8 cellular contexts compared by ENCODE assay signal in the genomic region with DNA sequence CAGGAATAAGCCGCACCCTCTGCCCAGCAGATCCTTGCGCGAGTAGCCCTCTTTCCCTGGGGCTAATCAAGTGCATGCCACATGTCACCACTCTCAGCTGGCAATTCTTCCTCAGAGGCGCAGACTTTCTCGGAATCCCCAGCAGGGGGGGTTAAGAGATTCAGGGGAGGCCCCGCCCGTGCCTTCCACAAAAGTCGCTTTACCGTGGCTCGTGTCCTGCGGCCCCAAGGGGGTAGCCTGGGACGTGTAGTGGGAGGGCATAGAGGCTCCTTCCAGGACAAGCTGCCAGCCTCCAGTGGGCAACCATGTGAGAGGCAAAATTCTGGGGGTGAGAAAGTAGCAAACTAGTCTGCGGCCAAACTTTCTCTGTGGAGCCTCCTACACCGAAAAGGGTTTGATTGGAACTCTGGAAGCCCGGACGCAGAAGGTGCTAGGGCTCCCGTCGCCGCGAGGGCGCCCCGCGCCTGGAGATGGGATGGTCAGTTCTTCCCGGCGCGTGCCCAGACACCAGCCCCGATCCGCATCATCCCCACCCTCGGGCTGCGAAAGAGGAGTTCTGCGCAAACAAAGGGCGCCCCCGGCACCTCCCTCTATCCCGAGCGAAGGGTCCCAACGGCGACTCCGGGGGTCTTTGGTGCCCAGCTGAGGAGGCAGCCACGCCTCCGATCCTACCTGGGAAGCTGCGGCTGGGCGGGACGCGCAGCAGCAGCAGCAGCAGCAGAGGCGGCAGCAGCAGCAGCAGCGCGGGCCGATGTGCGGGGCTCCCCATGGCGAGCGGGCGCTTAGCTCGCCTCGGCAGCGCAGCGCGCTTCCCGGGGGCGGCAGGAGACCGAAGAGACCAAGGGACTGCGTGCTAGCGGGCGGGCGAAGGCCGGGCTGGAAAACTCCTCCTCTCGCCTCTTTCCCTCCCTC. TPM values are rescaled to one million over a fixed set of nuclear protein-coding genes. Genes with fewer than 3 reads are reported as not detected.
DNase-seq lines count a peak whose midpoint lies in the region; ATAC-seq and TF ChIP-seq lines count a peak whose summit lies in the region.

A gene with protein sequence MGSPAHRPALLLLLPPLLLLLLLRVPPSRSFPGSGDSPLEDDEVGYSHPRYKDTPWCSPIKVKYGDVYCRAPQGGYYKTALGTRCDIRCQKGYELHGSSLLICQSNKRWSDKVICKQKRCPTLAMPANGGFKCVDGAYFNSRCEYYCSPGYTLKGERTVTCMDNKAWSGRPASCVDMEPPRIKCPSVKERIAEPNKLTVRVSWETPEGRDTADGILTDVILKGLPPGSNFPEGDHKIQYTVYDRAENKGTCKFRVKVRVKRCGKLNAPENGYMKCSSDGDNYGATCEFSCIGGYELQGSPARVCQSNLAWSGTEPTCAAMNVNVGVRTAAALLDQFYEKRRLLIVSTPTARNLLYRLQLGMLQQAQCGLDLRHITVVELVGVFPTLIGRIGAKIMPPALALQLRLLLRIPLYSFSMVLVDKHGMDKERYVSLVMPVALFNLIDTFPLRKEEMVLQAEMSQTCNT (minus strand): TSS at position 848 of the 912 bp plus-strand sequence. CDS start 79 bp downstream, at position 769.

- H3K9me3 ChIP-seq in HCT116 (ENCODE audit: control insufficient read depth in 1 of 2, insufficient read depth in 1 of 2, low read depth in 1 of 2, low read length in 2 of 2) = no peaks in the 10 kb centered on the region
- no peaks in the 10 kb centered on the region for H3K9me3 ChIP-seq in mammary epithelial cell (replicated peaks; ENCODE audit: insufficient read depth, low read length)

- H3K36me3 ChIP-seq in HCT116 (ENCODE audit: control insufficient read depth in 1 of 2, insufficient read depth in 2 of 2, low read length in 2 of 2) (no peaks in the 10 kb centered on the region), mammary epithelial cell (ENCODE audit: insufficient read depth, low read length) (no peaks in the 10 kb centered on the region)

- H3K4me1 ChIP-seq in HCT116 (ENCODE audit: control insufficient read depth in 1 of 2, insufficient read depth in 2 of 2, low read length in 2 of 2) = peaks cover 0 to 18% of the 10 kb centered on the region in 2 experiments; a peak in 2 of 4 replicates
- peaks cover 17% of the 10 kb centered on the region for H3K4me1 ChIP-seq in mammary epithelial cell (ENCODE audit: insufficient read depth, low read length)

- H3K4me2 ChIP-seq in HCT116 (ENCODE audit: low read length) = peak within 1 kb of the TSS; percentile 75
- peak within 1 kb of the TSS; percentile 67 for H3K4me2 ChIP-seq in mammary epithelial cell (ENCODE audit: insufficient read depth, low read depth, low read length)

- BruUV-seq in HCT116 (replicated peaks; lab: Mats Ljungman, UMichigan) = no TSS peak
- BruUV-seq in mammary epithelial cell (replicated peaks; lab: Mats Ljungman, UMichigan) = no TSS peak

- no peaks in the 10 kb centered on the region for H3K9me3 Mint-ChIP-seq in stimulated activated naive CD8-positive, alpha-beta T cell treated with anti-CD3 and anti-CD28 coated beads, Interleukin-15, amount 100 ng/mL, for 72 hours
- H3K9me3 Mint-ChIP-seq in effector memory CD8-positive, alpha-beta T cell = no peaks in the 10 kb centered on the region

- in situ Hi-C loops in mammary epithelial cell (cut with MboI; ENCODE audit: low sequenced_read_pairs in 2 of 2) = loop anchor here in 1 of 2 donors (10.0 kb wide), 1 partner anchor 65 kb away; no protein-coding TSS in a partner anchor

- WGBS in mammary epithelial cell (ENCODE audit: low coverage, missing lambda C conversion rate) = 44% methylated on average over 38 of the region's 66 CpGs

- POLR2A ChIA-PET in HCT116 (lab: Charles Lee) = no interaction called here

- peak; percentile 24 for TF ChIP-seq RAD21 in HCT116 (IDR thresholded peaks at IDR 0.05; ENCODE audit: low read depth)

- H3K9ac ChIP-seq in HCT116 (ENCODE audit: low read length) = peak within 1 kb of the TSS; percentile 52
- H3K9ac ChIP-seq in mammary epithelial cell (ENCODE audit: insufficient read depth, low read length) = peak within 1 kb of the TSS; percentile 65

- DNase-seq in D341Med (ENCODE audit: low spot score) (peak; percentile 41), HCT116 (ENCODE audit: low read depth, low spot score) (peak; percentile 41), NOMO-1 treated with dmso at 0.1 percent for 144 hours (lab: John Stamatoyannopoulos, UW; ENCODE audit: unreplicated experiment) (peak; percentile 1), mammary epithelial cell (peak; percentile 54), kidney tubule cell (ENCODE audit: low spot score) (peak; percentile 56)
- DNase-seq in stimulated activated naive CD8-positive, alpha-beta T cell treated with anti-CD3 and anti-CD28 coated beads, Interleukin-15, amount 100 ng/mL, for 72 hours = peak in 1 of 2 donors; percentile 19
- DNase-seq in effector memory CD8-positive, alpha-beta T cell = no peak

- no peak for TF ChIP-seq POLR2A in HCT116 (IDR thresholded peaks at IDR 0.05; ENCODE audit: borderline replicate concordance, extremely low read depth, insufficient read depth, insufficient read length)

- H3K4me3 Mint-ChIP-seq in stimulated activated naive CD8-positive, alpha-beta T cell treated with anti-CD3 and anti-CD28 coated beads, Interleukin-15, amount 100 ng/mL, for 72 hours = peak within 1 kb of the TSS; percentile 47 to 69
- H3K4me3 Mint-ChIP-seq in effector memory CD8-positive, alpha-beta T cell = peak within 1 kb of the TSS in 1 of 2 donors; percentile 71

- H4K20me1 ChIP-seq in HCT116 (ENCODE audit: insufficient read depth) (no peaks in the 10 kb centered on the region), mammary epithelial cell (ENCODE audit: insufficient read depth, low read length) (no peaks in the 10 kb centered on the region)

- no peaks in the 10 kb centered on the region for H3K36me3 Mint-ChIP-seq in effector memory CD8-positive, alpha-beta T cell (ENCODE audit: insufficient read depth)

- H3K9me2 ChIP-seq in HCT116 (ENCODE audit: insufficient read depth) = no peaks in the 10 kb centered on the region

- no peak within 1 kb of the TSS for H3K27ac Mint-ChIP-seq in stimulated activated naive CD8-positive, alpha-beta T cell treated with anti-CD3 and anti-CD28 coated beads, Interleukin-15, amount 100 ng/mL, for 72 hours
- no peak within 1 kb of the TSS for H3K27ac Mint-ChIP-seq in effector memory CD8-positive, alpha-beta T cell

- H2AFZ ChIP-seq in HCT116 (ENCODE audit: low read depth, low read length, poor library complexity, severe bottlenecking) (no peak within 1 kb of the TSS), mammary epithelial cell (ENCODE audit: low read depth, low read length) (peak within 1 kb of the TSS; percentile 87)

- H3K79me2 ChIP-seq in HCT116 (ENCODE audit: insufficient read depth, low read length) (no peaks in the 10 kb centered on the region), mammary epithelial cell (ENCODE audit: insufficient read depth, low read length) (peaks cover 51% of the 10 kb centered on the region)

- peak within 1 kb of the TSS; percentile 48 to 58 for H3K4me3 ChIP-seq in HCT116 (replicated peaks in 1 of 2; ENCODE audit: low read depth in 1 of 2, low read length in 2 of 2)
- peak within 1 kb of the TSS; percentile 55 to 71 (median 65) for H3K4me3 ChIP-seq in mammary epithelial cell (replicated peaks in 1 of 3; ENCODE audit: insufficient read depth in 1 of 3, low read depth in 2 of 3, low read length in 3 of 3)

- ATAC-seq in HCT116 = peak; percentile 81
- peak; percentile 40 for ATAC-seq in stimulated activated naive CD8-positive, alpha-beta T cell treated with anti-CD3 and anti-CD28 coated beads, Interleukin-15, amount 100 ng/mL, for 72 hours
- no peak for ATAC-seq in HG02763 (IDR thresholded peaks at IDR 0.05; ENCODE audit: unreplicated experiment)
- ATAC-seq in effector memory CD8-positive, alpha-beta T cell (replicated peaks) = no peak

- TF ChIP-seq CTCF in HCT116 (IDR thresholded peaks at IDR 0.05 in 2 of 3, conservative IDR thresholded peaks at IDR 0.05 in 1 of 3; ENCODE audit: borderline replicate concordance in 1 of 3, insufficient read depth in 1 of 3, low read depth in 2 of 3, low read length in 2 of 3) (0 out of 6 replicates have a peak, but pooled peaks of 1 of the 3 experiments have one; percentile 10), mammary epithelial cell (conservative IDR thresholded peaks at IDR 0.05 in 1 of 2, IDR thresholded peaks at IDR 0.05 in 1 of 2; ENCODE audit: extremely low read depth in 1 of 2, insufficient read depth in 1 of 2, low read depth in 1 of 2, low read length in 2 of 2) (peak; percentile 20 to 52)

- H3K27me3 Mint-ChIP-seq in stimulated activated naive CD8-positive, alpha-beta T cell treated with anti-CD3 and anti-CD28 coated beads, Interleukin-15, amount 100 ng/mL, for 72 hours = peaks cover 49% of the 10 kb centered on the region
- peaks cover 14 to 50% of the 10 kb centered on the region in 2 donors for H3K27me3 Mint-ChIP-seq in effector memory CD8-positive, alpha-beta T cell

- peak within 1 kb of the TSS; percentile 36 for H3K27ac ChIP-seq in HCT116 (ENCODE audit: low read depth, low read length)
- peak within 1 kb of the TSS; percentile 60 for H3K27ac ChIP-seq in mammary epithelial cell (ENCODE audit: insufficient read depth, low read depth, low read length)

- intact Hi-C loops in HCT116 (cut with micrococcal nuclease) (loop anchor here (1.0 kb wide), 1 partner anchor 107 kb away; a partner anchor contains a TSS), mammary epithelial cell (cut with micrococcal nuclease) (loop anchor here (1.0 to 2.0 kb wide), 3 partner anchors 15 to 107 kb away; a partner anchor contains a TSS)

- H3K4me1 Mint-ChIP-seq in stimulated activated naive CD8-positive, alpha-beta T cell treated with anti-CD3 and anti-CD28 coated beads, Interleukin-15, amount 100 ng/mL, for 72 hours = peaks cover 7% of the 10 kb centered on the region
- H3K4me1 Mint-ChIP-seq in effector memory CD8-positive, alpha-beta T cell (ENCODE audit: low read depth in 2 of 2) = no peaks in the 10 kb centered on the region

- dilution Hi-C loops in mammary epithelial cell (cut with HindIII; ENCODE audit: low sequenced_read_pairs) = no loop called here

- CTCF ChIA-PET in HCT116 (lab: Charles Lee) = interaction anchor here (1.0 to 1.1 kb wide), 2 partner anchors 62 to 107 kb away, joined by 3 read pairs; a partner anchor contains a TSS
- CTCF ChIA-PET in mammary epithelial cell (lab: Charles Lee; ENCODE audit: low non-redundant PET) = interaction anchor here (0.6 to 1.4 kb wide), 5 partner anchors 62 to 242 kb away, joined by 3 to 9 read pairs (median 4); a partner anchor contains a TSS

- H3K27me3 ChIP-seq in HCT116 (ENCODE audit: insufficient read depth, low read length) (no peaks in the 10 kb centered on the region), mammary epithelial cell (ENCODE audit: insufficient read depth, low read length) (no peaks in the 10 kb centered on the region)

- RAD21 ChIA-PET in HCT116 (lab: Charles Lee; ENCODE audit: low non-redundant PET in 1 of 2, low total read pairs in 2 of 2, uncharacterized antibody in 2 of 2, unreplicated experiment in 2 of 2) = no interaction called here

TF ChIP-seq in HCT116, 20 proteins besides CTCF, POLR2A, EP300 and RAD21 (continues in another document):
- TF ChIP-seq, protein P1, sequence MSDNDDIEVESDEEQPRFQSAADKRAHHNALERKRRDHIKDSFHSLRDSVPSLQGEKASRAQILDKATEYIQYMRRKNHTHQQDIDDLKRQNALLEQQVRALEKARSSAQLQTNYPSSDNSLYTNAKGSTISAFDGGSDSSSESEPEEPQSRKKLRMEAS (IDR thresholded peaks at IDR 0.05) = peak; percentile 74

RNA-seq across cellular contexts. Expression of the gene that starts here (rescaled TPM):
- total RNA-seq in HCT116 (2021; ENCODE audit: unreplicated experiment) = 18.2 TPM
- 20.3 and 24.9 TPM in 2 replicates for polyA plus RNA-seq in HCT116 (2012)
- 10 to 100 TPM; 58.7 to 66.3 TPM for total RNA-seq in mammary epithelial cell
- polyA plus RNA-seq in mammary epithelial cell = 230 TPM
- polyA minus RNA-seq in mammary epithelial cell = 95.5 TPM

Comparison
In these comparisons a context has a peak if more than half of its experiments do, and no peak if none do; other contexts are left out.
1. DNase-seq: peak in D341Med (single experiment), HCT116 (single experiment), NOMO-1 treated with dmso at 0.1 percent for 144 hours (single experiment), mammary epithelial cell (single experiment) and kidney tubule cell (single experiment); none in effector memory CD8-positive, alpha-beta T cell (0 of 3).
2. ATAC-seq: peak in HCT116 (single experiment) and stimulated activated naive CD8-positive, alpha-beta T cell treated with anti-CD3 and anti-CD28 coated beads, Interleukin-15, amount 100 ng/mL, for 72 hours (single experiment); none in HG02763 (single experiment) and effector memory CD8-positive, alpha-beta T cell (single experiment).